In the genomic region with DNA sequence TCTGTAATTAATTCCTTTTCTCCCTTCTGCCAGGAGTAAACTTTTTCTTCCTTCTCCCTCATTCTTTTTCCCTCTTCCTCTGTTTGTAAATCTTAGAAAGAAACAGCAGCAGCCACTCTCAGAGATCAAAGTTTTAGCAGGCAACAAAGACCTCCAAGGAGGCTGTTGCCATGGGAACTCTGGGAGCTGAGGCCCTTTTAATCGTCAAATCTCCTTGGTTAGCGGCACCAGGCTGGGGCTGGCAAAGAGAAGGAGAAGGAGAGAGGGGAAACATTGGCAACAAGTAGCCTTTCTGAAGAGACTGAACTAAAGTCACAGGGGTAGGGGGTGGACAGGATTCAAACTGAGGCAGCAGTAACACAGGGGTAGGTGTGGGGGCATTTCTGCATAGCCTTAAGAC, we compare ENCODE assay signal across 1 cellular context.
TF ChIP-seq lines count a peak whose summit lies in the region.

No MANE protein-coding gene starts in this region.

TF ChIP-seq in SK-N-SH treated with all-trans-retinoic acid at 6 μM for 48 hours, 23 proteins besides CTCF, POLR2A, EP300 and RAD21 (continued from another document):
- TF ChIP-seq, protein P1, sequence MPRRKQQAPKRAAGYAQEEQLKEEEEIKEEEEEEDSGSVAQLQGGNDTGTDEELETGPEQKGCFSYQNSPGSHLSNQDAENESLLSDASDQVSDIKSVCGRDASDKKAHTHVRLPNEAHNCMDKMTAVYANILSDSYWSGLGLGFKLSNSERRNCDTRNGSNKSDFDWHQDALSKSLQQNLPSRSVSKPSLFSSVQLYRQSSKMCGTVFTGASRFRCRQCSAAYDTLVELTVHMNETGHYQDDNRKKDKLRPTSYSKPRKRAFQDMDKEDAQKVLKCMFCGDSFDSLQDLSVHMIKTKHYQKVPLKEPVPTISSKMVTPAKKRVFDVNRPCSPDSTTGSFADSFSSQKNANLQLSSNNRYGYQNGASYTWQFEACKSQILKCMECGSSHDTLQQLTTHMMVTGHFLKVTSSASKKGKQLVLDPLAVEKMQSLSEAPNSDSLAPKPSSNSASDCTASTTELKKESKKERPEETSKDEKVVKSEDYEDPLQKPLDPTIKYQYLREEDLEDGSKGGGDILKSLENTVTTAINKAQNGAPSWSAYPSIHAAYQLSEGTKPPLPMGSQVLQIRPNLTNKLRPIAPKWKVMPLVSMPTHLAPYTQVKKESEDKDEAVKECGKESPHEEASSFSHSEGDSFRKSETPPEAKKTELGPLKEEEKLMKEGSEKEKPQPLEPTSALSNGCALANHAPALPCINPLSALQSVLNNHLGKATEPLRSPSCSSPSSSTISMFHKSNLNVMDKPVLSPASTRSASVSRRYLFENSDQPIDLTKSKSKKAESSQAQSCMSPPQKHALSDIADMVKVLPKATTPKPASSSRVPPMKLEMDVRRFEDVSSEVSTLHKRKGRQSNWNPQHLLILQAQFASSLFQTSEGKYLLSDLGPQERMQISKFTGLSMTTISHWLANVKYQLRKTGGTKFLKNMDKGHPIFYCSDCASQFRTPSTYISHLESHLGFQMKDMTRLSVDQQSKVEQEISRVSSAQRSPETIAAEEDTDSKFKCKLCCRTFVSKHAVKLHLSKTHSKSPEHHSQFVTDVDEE (CRISPR knock-in tag; IDR thresholded peaks at IDR 0.05) = no peak
- TF ChIP-seq CSDC2 (CRISPR knock-in tag; IDR thresholded peaks at IDR 0.05) (no peak), PPARA (CRISPR knock-in tag; IDR thresholded peaks at IDR 0.05; ENCODE audit: borderline replicate concordance) (no peak), GLIS3 (CRISPR knock-in tag; IDR thresholded peaks at IDR 0.05) (no peak), ZNF70 (CRISPR knock-in tag; IDR thresholded peaks at IDR 0.05) (no peak)
